9 cellular contexts compared by ENCODE assay signal in the genomic region with DNA sequence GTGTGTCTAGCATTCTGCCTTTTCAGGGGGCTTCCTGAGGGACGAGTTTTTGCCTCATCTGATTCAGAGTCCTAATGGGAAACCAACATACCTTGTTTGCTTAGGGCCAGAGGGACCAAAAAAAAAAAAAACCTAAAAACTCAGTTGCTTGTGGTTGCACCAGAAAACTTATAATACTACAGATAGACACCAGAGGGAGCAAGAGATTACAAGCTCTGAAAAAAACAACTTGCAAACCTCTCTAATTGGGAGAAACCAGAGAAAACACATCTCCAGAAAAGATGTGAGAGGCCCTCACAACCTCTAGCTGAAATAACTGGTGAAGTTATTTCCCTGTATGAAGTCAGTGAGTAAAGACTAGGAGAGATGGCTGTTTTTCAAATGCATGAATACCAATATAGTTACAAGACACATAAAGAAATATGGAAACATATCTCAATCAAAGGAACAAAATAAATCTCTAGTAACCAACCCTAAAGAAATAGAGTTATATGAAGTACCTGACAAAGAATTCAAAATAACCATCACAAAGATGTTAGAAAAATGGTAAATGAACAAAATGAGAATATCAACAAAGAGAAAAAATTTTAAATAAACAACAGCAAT.
DNase-seq lines count a peak whose midpoint lies in the region; ATAC-seq and TF ChIP-seq lines count a peak whose summit lies in the region.
"Had no signal": no experiment of that assay in that cellular context is flagged by ENCODE, and none has a peak within 500 bp of the region (broad histone marks: within the 10 kb centered on the region; RNA-seq: fewer than 3 reads in every experiment).

No MANE protein-coding gene starts in this region.

- no peaks in the 10 kb centered on the region for H3K79me2 ChIP-seq in neural progenitor cell (ENCODE audit: low read depth)

- no peaks in the 10 kb centered on the region for H3K4me1 ChIP-seq in neural progenitor cell

- H3K36me3 Mint-ChIP-seq in chondrocyte (ENCODE audit: low read depth) (peaks cover 18% of the 10 kb centered on the region), neural progenitor cell (peaks cover 5% of the 10 kb centered on the region)
- H3K36me3 Mint-ChIP-seq: activated naive CD8-positive, alpha-beta T cell treated with anti-CD3 and anti-CD28 coated beads, Interleukin-2, amount 10 ng/mL, durations not matched to agents 7 days and 5 days had no signal

- H3K4me2 ChIP-seq in neural progenitor cell, result no peak overlapping the region

- H3K9me3 Mint-ChIP-seq in chondrocyte (ENCODE audit: low read depth) (peaks cover 36% of the 10 kb centered on the region), neural progenitor cell (peaks cover 37% of the 10 kb centered on the region)
- H3K9me3 Mint-ChIP-seq: activated naive CD8-positive, alpha-beta T cell treated with anti-CD3 and anti-CD28 coated beads, Interleukin-2, amount 10 ng/mL, durations not matched to agents 7 days and 5 days had no signal

- H4K20me1 ChIP-seq in neural progenitor cell (ENCODE audit: low read depth), result no peaks in the 10 kb centered on the region

- no peak overlapping the region for H2AFZ ChIP-seq in neural progenitor cell (replicated peaks)

- H3K27me3 Mint-ChIP-seq in chondrocyte (ENCODE audit: low read depth) (no peaks in the 10 kb centered on the region), neural progenitor cell (ENCODE audit: insufficient read depth, low read depth) (no peaks in the 10 kb centered on the region)

- no peak overlapping the region for H3K27ac ChIP-seq in neural progenitor cell

- H3K4me3 Mint-ChIP-seq in chondrocyte (ENCODE audit: unreplicated experiment) (no peak overlapping the region), neural progenitor cell (no peak overlapping the region)
- H3K4me3 Mint-ChIP-seq: activated naive CD8-positive, alpha-beta T cell treated with anti-CD3 and anti-CD28 coated beads, Interleukin-2, amount 10 ng/mL, durations not matched to agents 7 days and 5 days had no signal

- H3F3A ChIP-seq in neural progenitor cell (ENCODE audit: low read depth), result no peaks in the 10 kb centered on the region

- H3K27ac Mint-ChIP-seq in chondrocyte (ENCODE audit: unreplicated experiment) (peak overlapping the region; percentile 97), neural progenitor cell (no peak overlapping the region)
- H3K27ac Mint-ChIP-seq: activated naive CD8-positive, alpha-beta T cell treated with anti-CD3 and anti-CD28 coated beads, Interleukin-2, amount 10 ng/mL, durations not matched to agents 7 days and 5 days had no signal

- H3K9ac ChIP-seq in neural progenitor cell, result no peak overlapping the region

- H3K36me3 ChIP-seq in neural progenitor cell, result no peaks in the 10 kb centered on the region

- peaks cover 9% of the 10 kb centered on the region for H3K9me3 ChIP-seq in neural progenitor cell (ENCODE audit: low read depth)

- H3K4me3 ChIP-seq in neural progenitor cell, result no peak overlapping the region

- no peaks in the 10 kb centered on the region for H3K27me3 ChIP-seq in neural progenitor cell

- no peak for ATAC-seq in HG03135 (IDR thresholded peaks at IDR 0.05; ENCODE audit: unreplicated experiment)

- TF ChIP-seq CTCF in chondrocyte (IDR thresholded peaks at IDR 0.05) (peak; percentile 89), neural progenitor cell (IDR thresholded peaks at IDR 0.05) (peak; percentile 73)

- DNase-seq in NOMO-1 treated with DMSO at 0.1 percent for 48 hours (lab: John Stamatoyannopoulos, UW; ENCODE audit: unreplicated experiment) (peak; percentile 14), NOMO-1 treated with dmso at 0.1 percent for 144 hours (lab: John Stamatoyannopoulos, UW; ENCODE audit: unreplicated experiment) (no peak), NCI-H345 treated with DMSO at 0.1 percent for 48 hours (lab: John Stamatoyannopoulos, UW; ENCODE audit: unreplicated experiment) (peak; percentile 8), chondrocyte (ENCODE audit: low spot score) (no peak), neural progenitor cell (ENCODE audit: low spot score) (peak; percentile 58), COR-L47 (lab: John Stamatoyannopoulos, UW) (no peak), cerebellar nuclear complex (lab: John Stamatoyannopoulos, UW) (no peak)
- DNase-seq: activated naive CD8-positive, alpha-beta T cell treated with anti-CD3 and anti-CD28 coated beads, Interleukin-2, amount 10 ng/mL, durations not matched to agents 7 days and 5 days had no signal

- H3K4me1 Mint-ChIP-seq in chondrocyte (ENCODE audit: low read depth) (peaks cover 20% of the 10 kb centered on the region), neural progenitor cell (peaks cover 4% of the 10 kb centered on the region)
- H3K4me1 Mint-ChIP-seq: activated naive CD8-positive, alpha-beta T cell treated with anti-CD3 and anti-CD28 coated beads, Interleukin-2, amount 10 ng/mL, durations not matched to agents 7 days and 5 days had no signal

Comparison
In these comparisons a context has a peak if more than half of its experiments do, and no peak if none do; other contexts are left out.
1. DNase-seq: peak in NOMO-1 treated with DMSO at 0.1 percent for 48 hours (single experiment), NCI-H345 treated with DMSO at 0.1 percent for 48 hours (single experiment) and neural progenitor cell (single experiment); none in NOMO-1 treated with dmso at 0.1 percent for 144 hours (single experiment), chondrocyte (single experiment), COR-L47 (single experiment) and cerebellar nuclear complex (0 of 2).